Comparison of ENCODE assay signal across 1 cellular context in the genomic region with DNA sequence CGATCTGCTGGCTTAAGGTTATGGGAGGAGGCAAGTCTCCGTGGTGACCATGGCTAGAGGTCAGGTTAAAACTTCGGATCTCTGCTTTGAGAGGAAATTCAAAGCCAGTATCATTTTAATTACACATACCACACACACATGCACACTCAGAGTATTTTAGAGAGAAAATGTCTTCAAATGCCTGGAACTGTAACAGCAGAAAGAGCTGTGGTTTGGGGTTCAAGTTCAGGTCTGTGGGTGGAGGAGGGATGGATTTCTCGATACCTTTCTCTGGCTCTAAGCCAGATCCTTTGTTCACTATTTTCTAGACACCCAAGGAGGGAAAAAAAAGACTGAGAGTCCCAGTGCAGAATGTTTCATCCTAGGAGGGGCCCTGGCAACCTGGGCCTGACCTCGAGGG.
TF ChIP-seq lines count a peak whose summit lies in the region.

No MANE protein-coding gene starts in this region.

TF ChIP-seq in K562, 482 proteins besides CTCF, POLR2A, EP300 and RAD21:
- peak; percentile 71 for TF ChIP-seq NFIC (IDR thresholded peaks at IDR 0.05)
- TF ChIP-seq BRD9 (IDR thresholded peaks at IDR 0.05; ENCODE audit: low read depth, partially characterized antibody) = no peak
TF ChIP-seq in K562: peak in this region for 1.
